Comparison of ENCODE assay signal across 1 cellular context in genomic region chr11:65720237-65720934, GRCh38.
TF ChIP-seq lines count a peak whose summit lies in the region.

RNASEH2C (minus strand) TSS chr11:65720798; CDS start chr11:65720758, 40 bp downstream.

TF ChIP-seq in HCT116, 20 proteins besides CTCF, POLR2A, EP300 and RAD21 (continued from another document):
- peak; percentile 79 for TF ChIP-seq ZBTB33 (IDR thresholded peaks at IDR 0.05; ENCODE audit: extremely low read depth, insufficient replicate concordance, low read length)
- TF ChIP-seq POLR2AphosphoS5 (IDR thresholded peaks at IDR 0.05; ENCODE audit: low read depth, low read length), result peak; percentile 94
- no peak for TF ChIP-seq EZH2phosphoT487 (IDR thresholded peaks at IDR 0.05; ENCODE audit: borderline replicate concordance)
- no peak for TF ChIP-seq CEBPB (IDR thresholded peaks at IDR 0.05; ENCODE audit: low read depth)
- TF ChIP-seq ELF1 (IDR thresholded peaks at IDR 0.05; ENCODE audit: borderline replicate concordance, low read depth), result no peak
- TF ChIP-seq TCF7L2 (IDR thresholded peaks at IDR 0.05; ENCODE audit: borderline replicate concordance, extremely low read depth, insufficient read depth, insufficient read length), result no peak
- no peak for TF ChIP-seq SP1 (IDR thresholded peaks at IDR 0.05; ENCODE audit: low read depth)
- peak; percentile 90; the same call in 1 of the 2 replicates for TF ChIP-seq ZFX (IDR thresholded peaks at IDR 0.05)
- TF ChIP-seq CBX3 (IDR thresholded peaks at IDR 0.05; ENCODE audit: low read depth), result no peak
- no peak for TF ChIP-seq MAX (IDR thresholded peaks at IDR 0.05)
TF ChIP-seq in HCT116: peak in this region for 4.
